8 cellular contexts compared by ENCODE assay signal in genomic region chr2:214069254-214069653, GRCh38.
A peak's percentile ranks its signal among the peaks of the same experiment; 100 is the strongest.
DNase-seq lines count a peak whose midpoint lies in the region; ATAC-seq, FAIRE-seq and TF ChIP-seq lines count a peak whose summit lies in the region.

No MANE protein-coding gene starts in this region.

- POLR2A ChIA-PET in AG04450 (lab: Yijun Ruan, JAX) = interaction anchor here (0.6 kb wide), 1 partner anchor 11 kb away, joined by 3 read pairs; no protein-coding TSS in a partner anchor

- DNase-seq in AG04450 (ENCODE audit: low read depth, low spot score) (peak; percentile 47), MV-4-11 (lab: John Stamatoyannopoulos, UW) (peak; percentile 47), epithelial cell of proximal tubule (ENCODE audit: low read depth) (peak; percentile 91), small intestine (peak; percentile 0), cerebellar cortex (ENCODE audit: low spot score) (no peak), HuH-7 (ENCODE audit: low spot score) (no peak)
- no peak for DNase-seq in activated CD4-positive, alpha-beta T cell treated with anti-CD3 and anti-CD28 coated beads for 4 hours

- H3K9me3 ChIP-seq in AG04450 (ENCODE audit: control insufficient read depth, insufficient read depth, low read length) (no peaks in the 10 kb centered on the region), small intestine (ENCODE audit: control insufficient read depth, low read depth) (no peaks in the 10 kb centered on the region)

- CTCF ChIA-PET in AG04450 (lab: Charles Lee) = no interaction called here

- no peaks in the 10 kb centered on the region for H3K4me1 ChIP-seq in small intestine (ENCODE audit: control insufficient read depth in 2 of 2, insufficient read depth in 1 of 2, low read depth in 1 of 2, low read length in 1 of 2)

- no peaks in the 10 kb centered on the region for H3K27me3 ChIP-seq in AG04450 (ENCODE audit: control insufficient read depth, insufficient read depth, low read length)
- no peaks in the 10 kb centered on the region for H3K27me3 ChIP-seq in small intestine (ENCODE audit: control insufficient read depth in 2 of 2, insufficient read depth in 2 of 2, low read length in 2 of 2)

- TF ChIP-seq CTCF in AG04450 (IDR thresholded peaks at IDR 0.05; ENCODE audit: low read depth, low read length) (no peak), epithelial cell of proximal tubule (conservative IDR thresholded peaks at IDR 0.05; ENCODE audit: low read depth, low read length) (no peak)

- H3K4me3 ChIP-seq in AG04450 (ENCODE audit: low read depth, low read length) (peak overlapping the region; percentile 30), epithelial cell of proximal tubule (ENCODE audit: low read depth, low read length) (no peak overlapping the region), small intestine (ENCODE audit: low read depth in 1 of 2, low read length in 2 of 2) (no peak overlapping the region)

- 19 to 48% (median 36%) methylated on average over 2 of the region's 2 CpGs for WGBS in small intestine, 3 donors

- H3K27ac ChIP-seq in AG04450 (ENCODE audit: low read depth, low read length) = no peak overlapping the region
- H3K27ac ChIP-seq in small intestine (ENCODE audit: low read depth in 1 of 2, low read length in 1 of 2) = no peak overlapping the region

- FAIRE-seq in small intestine (lab: Jason Lieb, UNC) = no peak

- ATAC-seq in GM19043 (IDR thresholded peaks at IDR 0.05; ENCODE audit: low read depth, unreplicated experiment) = peak; percentile 70

- no peaks in the 10 kb centered on the region for H3K36me3 ChIP-seq in small intestine (ENCODE audit: control insufficient read depth in 2 of 2, insufficient read depth in 2 of 2, low read length in 2 of 2)

Comparison
In these comparisons a context has a peak if more than half of its experiments do, and no peak if none do; other contexts are left out.
1. DNase-seq: peak in AG04450 (single experiment), MV-4-11 (single experiment), epithelial cell of proximal tubule (single experiment) and small intestine (single experiment); none in cerebellar cortex (single experiment), activated CD4-positive, alpha-beta T cell treated with anti-CD3 and anti-CD28 coated beads for 4 hours (0 of 2) and HuH-7 (single experiment).